In the genomic region with DNA sequence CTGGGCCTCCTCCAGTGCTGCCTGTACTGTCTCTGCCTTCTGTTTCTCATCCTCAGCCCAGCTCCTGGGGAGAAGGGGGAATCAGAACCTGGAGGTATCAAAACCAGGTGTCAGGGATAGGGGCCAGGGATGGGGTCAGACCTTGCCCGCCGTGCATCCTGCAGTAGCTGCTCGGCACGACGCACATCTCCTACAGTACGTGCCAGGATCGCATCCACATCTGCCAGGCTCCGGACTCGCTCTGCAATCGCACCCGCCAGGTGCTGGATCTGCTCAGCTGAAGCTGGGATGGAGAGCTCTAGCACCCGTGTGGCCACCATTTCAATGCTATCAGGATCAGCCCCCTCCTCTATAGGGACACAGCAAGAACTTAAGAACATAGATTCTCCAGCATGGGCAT, we compare ENCODE assay signal across 14 cellular contexts. TPM values are rescaled to one million over a fixed set of nuclear protein-coding genes. Genes with fewer than 3 reads are reported as not detected.
A peak's percentile ranks its signal among the peaks of the same experiment; 100 is the strongest.
DNase-seq lines count a peak whose midpoint lies in the region; TF ChIP-seq lines count a peak whose summit lies in the region.
"Had no signal": no experiment of that assay in that cellular context is flagged by ENCODE, and none has a peak within 500 bp of the region (broad histone marks: within the 10 kb centered on the region; RNA-seq: fewer than 3 reads in every experiment).

No MANE protein-coding gene starts in this region.

- peak overlapping the region; percentile 78 for H3K27ac Mint-ChIP-seq in T-helper 2 cell treated with Interferon-gamma antibody and Interleukin-4, amounts not matched to agents 5 μg/mL and 100 μg/mL, for 36 hours
- H3K27ac Mint-ChIP-seq in dendritic cell treated with granulocyte-macrophage colony-stimulating factor and Interleukin-4, amounts not matched to agents 40 ng/mL and 50 ng/mL, for 4 days, result peak overlapping the region; percentile 82

- H3K9me3 ChIP-seq in osteoblast (ENCODE audit: low read depth, low read length), result no peaks in the 10 kb centered on the region
- no peaks in the 10 kb centered on the region for H3K9me3 ChIP-seq in BE2C
- H3K9me3 ChIP-seq: adrenal gland, esophagus muscularis mucosa had no signal

- no peaks in the 10 kb centered on the region for H3K27me3 Mint-ChIP-seq in T-helper 2 cell treated with Interferon-gamma antibody and Interleukin-4, amounts not matched to agents 5 μg/mL and 100 μg/mL, for 36 hours (ENCODE audit: low read depth)
- no peaks in the 10 kb centered on the region for H3K27me3 Mint-ChIP-seq in dendritic cell treated with granulocyte-macrophage colony-stimulating factor and Interleukin-4, amounts not matched to agents 40 ng/mL and 50 ng/mL, for 4 days

- DNase-seq in T-helper 2 cell treated with Interferon-gamma antibody and Interleukin-4, amounts not matched to agents 5 μg/mL and 100 μg/mL, for 36 hours (ENCODE audit: low spot score), result no peak
- DNase-seq in T-helper 2 cell (no peak), RWPE1 (ENCODE audit: low spot score) (no peak), osteoblast (ENCODE audit: insufficient read length, low spot score, missing footprints) (peak; percentile 41), GOT3 (lab: John Stamatoyannopoulos, UW) (no peak), BE2C (no peak)
- DNase-seq in effector CD4-positive, alpha-beta T cell, result no peak
- DNase-seq: activated CD4-positive, alpha-beta T cell treated with anti-CD3 and anti-CD28 coated beads, Interleukin-2, amount 50 U/mL, for 1 hour; adrenal gland; hippocampal formation; left cardiac atrium; NCI-H1105 treated with DMSO at 0.1 percent for 48 hours had no signal

- POLR2A ChIA-PET in RWPE1 (lab: Yijun Ruan, JAX; ENCODE audit: low non-redundant PET), result no interaction called here

- H3K4me2 ChIP-seq in osteoblast (ENCODE audit: insufficient read depth, low read length), result no peak overlapping the region

- H3K4me3 Mint-ChIP-seq in T-helper 2 cell treated with Interferon-gamma antibody and Interleukin-4, amounts not matched to agents 5 μg/mL and 100 μg/mL, for 36 hours, result peak overlapping the region; percentile 95
- H3K4me3 Mint-ChIP-seq in dendritic cell treated with granulocyte-macrophage colony-stimulating factor and Interleukin-4, amounts not matched to agents 40 ng/mL and 50 ng/mL, for 4 days, result no peak overlapping the region

- intact Hi-C loops in dendritic cell treated with granulocyte-macrophage colony-stimulating factor and Interleukin-4, amounts not matched to agents 40 ng/mL and 50 ng/mL, for 4 days (cut with micrococcal nuclease), result no loop called here

- no peak overlapping the region for H2AFZ ChIP-seq in osteoblast (ENCODE audit: low read length)

- peaks cover 16% of the 10 kb centered on the region for H4K20me1 ChIP-seq in osteoblast (ENCODE audit: insufficient read depth, low read length)

- H3K27ac ChIP-seq in RWPE1, result peak overlapping the region; percentile 95
- H3K27ac ChIP-seq in osteoblast (ENCODE audit: low read depth, low read length), result no peak overlapping the region

- CTCF ChIA-PET in RWPE1 (lab: Yijun Ruan, JAX), result no interaction called here

- no peaks in the 10 kb centered on the region for H3K9me3 Mint-ChIP-seq in T-helper 2 cell treated with Interferon-gamma antibody and Interleukin-4, amounts not matched to agents 5 μg/mL and 100 μg/mL, for 36 hours
- H3K9me3 Mint-ChIP-seq in dendritic cell treated with granulocyte-macrophage colony-stimulating factor and Interleukin-4, amounts not matched to agents 40 ng/mL and 50 ng/mL, for 4 days, result no peaks in the 10 kb centered on the region

- H3K79me2 ChIP-seq in osteoblast (ENCODE audit: insufficient read depth, low read length), result peaks cover 26% of the 10 kb centered on the region

- H3K36me3 Mint-ChIP-seq in T-helper 2 cell treated with Interferon-gamma antibody and Interleukin-4, amounts not matched to agents 5 μg/mL and 100 μg/mL, for 36 hours (ENCODE audit: low read depth), result peaks cover 16% of the 10 kb centered on the region
- H3K36me3 Mint-ChIP-seq in dendritic cell treated with granulocyte-macrophage colony-stimulating factor and Interleukin-4, amounts not matched to agents 40 ng/mL and 50 ng/mL, for 4 days (ENCODE audit: low read depth), result peaks cover 78% of the 10 kb centered on the region

- H3K36me3 ChIP-seq in osteoblast (ENCODE audit: insufficient read depth, low read length) (peaks cover 78% of the 10 kb centered on the region), BE2C (peaks cover 3% of the 10 kb centered on the region; the same call in 1 of the 2 replicates)

- peaks cover 15% of the 10 kb centered on the region for H3K4me1 Mint-ChIP-seq in T-helper 2 cell treated with Interferon-gamma antibody and Interleukin-4, amounts not matched to agents 5 μg/mL and 100 μg/mL, for 36 hours (ENCODE audit: low read depth)
- peaks cover 28% of the 10 kb centered on the region for H3K4me1 Mint-ChIP-seq in dendritic cell treated with granulocyte-macrophage colony-stimulating factor and Interleukin-4, amounts not matched to agents 40 ng/mL and 50 ng/mL, for 4 days (ENCODE audit: low read depth)

- H3K4me3 ChIP-seq in osteoblast (ENCODE audit: insufficient read depth, low read length) (no peak overlapping the region), BE2C (ENCODE audit: low read depth, low read length) (no peak overlapping the region)
- H3K4me3 ChIP-seq: adrenal gland, esophagus muscularis mucosa had no signal

- TF ChIP-seq CTCF in RWPE1 (conservative IDR thresholded peaks at IDR 0.05; ENCODE audit: low read depth), result no peak
- no peak for TF ChIP-seq CTCF in osteoblast (IDR thresholded peaks at IDR 0.05; ENCODE audit: extremely low read depth, low read depth, low read length)
- TF ChIP-seq CTCF in BE2C (IDR thresholded peaks at IDR 0.05; ENCODE audit: low read depth, low read length), result no peak

- H3K27me3 ChIP-seq in osteoblast (ENCODE audit: insufficient read depth, low read length), result no peaks in the 10 kb centered on the region
- no peaks in the 10 kb centered on the region for H3K27me3 ChIP-seq in BE2C
- H3K27me3 ChIP-seq: adrenal gland, esophagus muscularis mucosa had no signal

- H3K4me1 ChIP-seq in osteoblast (ENCODE audit: insufficient read depth, low read length) (peaks cover 12% of the 10 kb centered on the region), BE2C (no peaks in the 10 kb centered on the region)

RNA-seq across cellular contexts. Expression of a gene that starts 1.4 kb away (rescaled TPM):
- total RNA-seq in osteoblast, result 37.1 and 49.6 TPM in 2 replicates
- polyA plus RNA-seq in BE2C (2012; ENCODE audit: insufficient read depth, insufficient read length, low read depth), result 53.2 TPM

RNA-seq across cellular contexts. Expression of a gene that starts 10.8 kb away (rescaled TPM):
- total RNA-seq in osteoblast, result 355 and 450 TPM in 2 replicates
- 104 TPM for polyA plus RNA-seq in BE2C (2012; ENCODE audit: insufficient read depth, insufficient read length, low read depth)

RNA-seq across cellular contexts. Expression of a gene that starts 17.5 kb away (rescaled TPM):
- total RNA-seq in osteoblast, result 360 and 416 TPM in 2 replicates
- polyA plus RNA-seq in BE2C (2012; ENCODE audit: insufficient read depth, insufficient read length, low read depth), result 142 TPM

RNA-seq across cellular contexts. Expression of a gene that starts 28.2 kb away (rescaled TPM):
- total RNA-seq in osteoblast, result 136 and 167 TPM in 2 replicates
- polyA plus RNA-seq in BE2C (2012; ENCODE audit: insufficient read depth, insufficient read length, low read depth), result 72.3 TPM

RNA-seq across cellular contexts. Expression of a gene that starts 44.1 kb away (rescaled TPM):
- total RNA-seq in osteoblast, result 19.2 and 22.8 TPM in 2 replicates
- polyA plus RNA-seq in BE2C (2012; ENCODE audit: insufficient read depth, insufficient read length, low read depth), result 12.9 TPM
